In the genomic region with DNA sequence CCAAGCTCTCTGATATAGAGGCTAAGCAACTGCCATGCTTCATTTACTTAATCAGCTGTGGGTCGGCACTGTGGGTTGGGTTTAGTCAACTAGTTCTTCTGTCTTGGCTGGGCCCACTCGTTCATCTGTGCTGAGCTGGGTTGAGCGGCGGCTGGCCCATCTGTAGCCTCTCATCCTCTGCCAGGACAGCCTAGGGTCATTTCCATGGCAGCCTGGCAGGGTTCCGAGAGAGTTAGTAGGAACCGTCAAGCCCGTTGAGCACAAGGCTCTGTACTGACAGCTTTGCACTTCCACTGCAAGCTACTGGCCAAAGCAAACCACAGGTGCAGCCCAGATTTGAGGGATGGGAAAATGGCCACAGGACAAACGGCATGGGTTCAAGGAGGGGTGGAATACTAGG, we compare ENCODE assay signal across 31 cellular contexts. TPM values are rescaled to one million over a fixed set of nuclear protein-coding genes. Genes with fewer than 3 reads are reported as not detected.
"Had no signal": no experiment of that assay in that cellular context is flagged by ENCODE, and none has a peak within 500 bp of the region (broad histone marks: within the 10 kb centered on the region; RNA-seq: fewer than 3 reads in every experiment).

No MANE protein-coding gene starts in this region.

- H3K36me3 Mint-ChIP-seq: stimulated activated memory B cell treated with anti-CD40 and anti-IgM and Interleukin-4, amounts not matched to agents 10 μg/mL and 1 μg/mL and 100 μg/mL, for 72 hours had no signal

- H3K27me3 ChIP-seq: heart left ventricle, ovary, suprapubic skin, tibial artery had no signal

- H3K4me1 ChIP-seq: heart left ventricle, left ventricle myocardium inferior, psoas muscle, suprapubic skin, tibial artery had no signal

- H3K9me3 ChIP-seq: heart left ventricle, left ventricle myocardium inferior, ovary, suprapubic skin, tibial artery had no signal

- H3K4me3 ChIP-seq: heart left ventricle, left ventricle myocardium inferior, lung, mucosa of descending colon, ovary, psoas muscle, smooth muscle cell, suprapubic skin, tibial artery had no signal

- ATAC-seq: activated naive CD8-positive, alpha-beta T cell treated with anti-CD3 and anti-CD28 coated beads, Interleukin-2, amount 50 U/mL, for 24 hours; activated T-helper 17 cell treated with anti-CD3 and anti-CD28 coated beads, Interleukin-2, amount 50 U/mL, for 72 hours; effector memory CD8-positive, alpha-beta T cell; heart left ventricle; mucosa of descending colon; natural killer cell treated with Interleukin-12 subunit alpha and Interleukin-12 subunit beta and Interleukin-15 and Interleukin-18, amount 100 ng/mL, for 72 hours; psoas muscle; stimulated activated memory B cell treated with anti-CD40 and anti-IgM and Interleukin-4, amounts not matched to agents 10 μg/mL and 1 μg/mL and 100 μg/mL, for 72 hours; stimulated activated naive CD8-positive, alpha-beta T cell treated with anti-CD3 and anti-CD28 coated beads, Interleukin-15, amount 100 ng/mL, for 72 hours; T-helper 17 cell had no signal

- H3K27me3 Mint-ChIP-seq: activated CD4-positive, alpha-beta memory T cell treated with anti-CD3 and anti-CD28 coated beads, Interleukin-2, amount 10 ng/mL, durations not matched to agents 7 days and 5 days; activated CD4-positive, alpha-beta T cell treated with anti-CD3 and anti-CD28 coated beads, Interleukin-2, amount 10 ng/mL, durations not matched to agents 7 days and 5 days; activated naive CD4-positive, alpha-beta T cell treated with anti-CD3 and anti-CD28 coated beads, Interleukin-2, amount 50 U/mL, for 24 hours; activated naive CD8-positive, alpha-beta T cell treated with anti-CD3 and anti-CD28 coated beads, Interleukin-2, amount 50 U/mL, for 24 hours; activated T-cell treated with anti-CD3 and anti-CD28 coated beads, Interleukin-2, amount 50 U/mL, for 24 hours; activated T-helper 17 cell treated with anti-CD3 and anti-CD28 coated beads, Interleukin-2, amount 50 U/mL, for 72 hours; effector memory CD8-positive, alpha-beta T cell; natural killer cell treated with Interleukin-12 subunit alpha and Interleukin-12 subunit beta and Interleukin-15 and Interleukin-18, amount 100 ng/mL, for 72 hours; stimulated activated memory B cell treated with anti-CD40 and anti-IgM and Interleukin-4, amounts not matched to agents 10 μg/mL and 1 μg/mL and 100 μg/mL, for 72 hours; stimulated activated naive CD8-positive, alpha-beta T cell treated with anti-CD3 and anti-CD28 coated beads, Interleukin-15, amount 100 ng/mL, for 72 hours; T-helper 17 cell had no signal

- H3K36me3 ChIP-seq: heart left ventricle, left ventricle myocardium inferior, ovary, suprapubic skin, tibial artery had no signal

- H3K4me3 Mint-ChIP-seq: activated CD4-positive, alpha-beta memory T cell treated with anti-CD3 and anti-CD28 coated beads, Interleukin-2, amount 10 ng/mL, durations not matched to agents 7 days and 5 days; activated CD4-positive, alpha-beta T cell treated with anti-CD3 and anti-CD28 coated beads, Interleukin-2, amount 10 ng/mL, durations not matched to agents 7 days and 5 days; activated naive CD4-positive, alpha-beta T cell treated with anti-CD3 and anti-CD28 coated beads, Interleukin-2, amount 50 U/mL, for 24 hours; activated naive CD8-positive, alpha-beta T cell treated with anti-CD3 and anti-CD28 coated beads, Interleukin-2, amount 50 U/mL, for 24 hours; activated T-cell treated with anti-CD3 and anti-CD28 coated beads, Interleukin-2, amount 50 U/mL, for 24 hours; activated T-helper 17 cell treated with anti-CD3 and anti-CD28 coated beads, Interleukin-2, amount 50 U/mL, for 72 hours; effector memory CD8-positive, alpha-beta T cell; natural killer cell treated with Interleukin-12 subunit alpha and Interleukin-12 subunit beta and Interleukin-15 and Interleukin-18, amount 100 ng/mL, for 72 hours; stimulated activated memory B cell treated with anti-CD40 and anti-IgM and Interleukin-4, amounts not matched to agents 10 μg/mL and 1 μg/mL and 100 μg/mL, for 72 hours; stimulated activated naive CD8-positive, alpha-beta T cell treated with anti-CD3 and anti-CD28 coated beads, Interleukin-15, amount 100 ng/mL, for 72 hours; T-helper 17 cell had no signal

- DNase-seq: activated CD4-positive, alpha-beta memory T cell treated with anti-CD3 and anti-CD28 coated beads, Interleukin-2, amount 10 ng/mL, durations not matched to agents 7 days and 5 days; activated CD4-positive, alpha-beta T cell treated with anti-CD3 and anti-CD28 coated beads, Interleukin-2, amount 10 ng/mL, durations not matched to agents 7 days and 5 days; activated CD4-positive, CD25-positive, alpha-beta regulatory T cell treated with anti-CD3 and anti-CD28 coated beads, Interleukin-2, amount 50 U/mL, for 72 hours; activated CD8-positive, alpha-beta memory T cell treated with anti-CD3 and anti-CD28 coated beads, Interleukin-2, amount 50 U/mL, for 48 hours; activated naive CD8-positive, alpha-beta T cell treated with anti-CD3 and anti-CD28 coated beads, Interleukin-2, amount 50 U/mL, for 24 hours; activated T-cell treated with anti-CD3 and anti-CD28 coated beads, Interleukin-2, amount 50 U/mL, for 24 hours; cortex of kidney; effector memory CD8-positive, alpha-beta T cell; erythroblast; heart left ventricle; left ventricle myocardium inferior; mucosa of descending colon; ovary; psoas muscle; stimulated activated CD4-positive, alpha-beta T cell treated with anti-CD3 and anti-CD28 coated beads, Interleukin-1b, Interleukin-23, amount 100 ng/mL, for 48 hours; stimulated activated CD4-positive, alpha-beta T cell treated with anti-CD3 and anti-CD28 coated beads, Interleukin-4, amount 100 ng/mL, for 4 hours; stimulated activated CD8-positive, alpha-beta memory T cell treated with anti-CD3 and anti-CD28 coated beads, Interleukin-4, amount 100 ng/mL, for 48 hours; stimulated activated naive CD8-positive, alpha-beta T cell treated with anti-CD3 and anti-CD28 coated beads, Interleukin-15, amount 100 ng/mL, for 72 hours; T-helper 17 cell; T1000; tibial artery had no signal

- H3K4me1 Mint-ChIP-seq: activated CD4-positive, alpha-beta memory T cell treated with anti-CD3 and anti-CD28 coated beads, Interleukin-2, amount 10 ng/mL, durations not matched to agents 7 days and 5 days; activated CD4-positive, alpha-beta T cell treated with anti-CD3 and anti-CD28 coated beads, Interleukin-2, amount 10 ng/mL, durations not matched to agents 7 days and 5 days; activated naive CD4-positive, alpha-beta T cell treated with anti-CD3 and anti-CD28 coated beads, Interleukin-2, amount 50 U/mL, for 24 hours; activated naive CD8-positive, alpha-beta T cell treated with anti-CD3 and anti-CD28 coated beads, Interleukin-2, amount 50 U/mL, for 24 hours; activated T-helper 17 cell treated with anti-CD3 and anti-CD28 coated beads, Interleukin-2, amount 50 U/mL, for 72 hours; stimulated activated memory B cell treated with anti-CD40 and anti-IgM and Interleukin-4, amounts not matched to agents 10 μg/mL and 1 μg/mL and 100 μg/mL, for 72 hours; stimulated activated naive CD8-positive, alpha-beta T cell treated with anti-CD3 and anti-CD28 coated beads, Interleukin-15, amount 100 ng/mL, for 72 hours; T-helper 17 cell had no signal

- H3K27ac Mint-ChIP-seq: activated CD4-positive, alpha-beta memory T cell treated with anti-CD3 and anti-CD28 coated beads, Interleukin-2, amount 10 ng/mL, durations not matched to agents 7 days and 5 days; activated CD4-positive, alpha-beta T cell treated with anti-CD3 and anti-CD28 coated beads, Interleukin-2, amount 10 ng/mL, durations not matched to agents 7 days and 5 days; activated naive CD4-positive, alpha-beta T cell treated with anti-CD3 and anti-CD28 coated beads, Interleukin-2, amount 50 U/mL, for 24 hours; activated naive CD8-positive, alpha-beta T cell treated with anti-CD3 and anti-CD28 coated beads, Interleukin-2, amount 50 U/mL, for 24 hours; activated T-cell treated with anti-CD3 and anti-CD28 coated beads, Interleukin-2, amount 50 U/mL, for 24 hours; activated T-helper 17 cell treated with anti-CD3 and anti-CD28 coated beads, Interleukin-2, amount 50 U/mL, for 72 hours; effector memory CD8-positive, alpha-beta T cell; natural killer cell treated with Interleukin-12 subunit alpha and Interleukin-12 subunit beta and Interleukin-15 and Interleukin-18, amount 100 ng/mL, for 72 hours; stimulated activated memory B cell treated with anti-CD40 and anti-IgM and Interleukin-4, amounts not matched to agents 10 μg/mL and 1 μg/mL and 100 μg/mL, for 72 hours; stimulated activated naive CD8-positive, alpha-beta T cell treated with anti-CD3 and anti-CD28 coated beads, Interleukin-15, amount 100 ng/mL, for 72 hours; T-helper 17 cell had no signal

- H3K27ac ChIP-seq: heart left ventricle, left ventricle myocardium inferior, ovary, psoas muscle, suprapubic skin, tibial artery had no signal

RNA-seq across cellular contexts. Expression of a gene that starts 6.6 kb away (rescaled TPM):
- total RNA-seq: chondrocyte, myocyte, smooth muscle cell had no signal
- polyA plus RNA-seq: smooth muscle cell had no signal

RNA-seq across cellular contexts. Expression of a gene that starts 35.2 kb away (rescaled TPM):
- total RNA-seq: activated T-helper 17 cell treated with anti-CD3 and anti-CD28 coated beads, Interleukin-2, amount 50 U/mL, for 72 hours; left ventricle myocardium inferior; natural killer cell treated with Interleukin-12 subunit alpha and Interleukin-12 subunit beta and Interleukin-15 and Interleukin-18, amount 100 ng/mL, for 72 hours; psoas muscle; T-helper 17 cell; ureter had no signal
